Comparison of ENCODE assay signal across 22 cellular contexts in the genomic region with DNA sequence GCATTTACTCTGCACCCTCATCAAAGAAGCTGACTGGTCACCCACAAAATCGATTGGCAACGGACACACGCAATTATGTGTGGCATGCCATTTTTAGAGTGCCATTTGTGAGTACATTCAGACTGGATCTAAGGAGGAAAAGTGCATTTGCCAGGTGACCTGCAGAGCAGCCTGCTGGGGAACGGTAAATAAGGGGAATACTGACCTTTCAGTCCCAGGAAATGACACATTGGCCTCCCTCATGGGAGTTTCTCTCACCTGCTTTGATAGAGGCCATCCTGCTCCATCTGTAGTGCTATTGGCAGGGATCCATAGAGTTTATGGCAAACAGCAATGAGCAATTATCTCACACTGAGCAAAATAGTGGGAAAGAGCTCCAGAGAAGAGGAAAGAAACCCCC.
"Had no signal": no experiment of that assay in that cellular context is flagged by ENCODE, and none has a peak within 500 bp of the region (broad histone marks: within the 10 kb centered on the region; RNA-seq: fewer than 3 reads in every experiment).

No MANE protein-coding gene starts in this region.

- H3K27me3 ChIP-seq: adrenal gland, sigmoid colon, testis had no signal

- H3K9me3 ChIP-seq: adrenal gland, sigmoid colon, testis had no signal

- H3K36me3 Mint-ChIP-seq: activated naive CD4-positive, alpha-beta T cell treated with anti-CD3 and anti-CD28 coated beads, Interleukin-2, amount 50 U/mL, for 72 hours; mesothelial cell of epicardium; natural killer cell treated with Interleukin-12 subunit alpha and Interleukin-12 subunit beta and Interleukin-15 and Interleukin-18, amount 100 ng/mL, for 72 hours; stimulated activated memory B cell treated with anti-CD40 and anti-IgM and Interleukin-4, amounts not matched to agents 10 μg/mL and 1 μg/mL and 100 μg/mL, for 72 hours; type B pancreatic cell had no signal

- H3K9ac ChIP-seq: parathyroid adenoma had no signal

- H3K27ac ChIP-seq: adrenal gland, dorsolateral prefrontal cortex, parathyroid adenoma, sigmoid colon, testis, VCaP had no signal

- H3K4me3 Mint-ChIP-seq: mesothelial cell of epicardium; natural killer cell treated with Interleukin-12 subunit alpha and Interleukin-12 subunit beta and Interleukin-15 and Interleukin-18, amount 100 ng/mL, for 72 hours; stimulated activated memory B cell treated with anti-CD40 and anti-IgM and Interleukin-4, amounts not matched to agents 10 μg/mL and 1 μg/mL and 100 μg/mL, for 72 hours; type B pancreatic cell had no signal

- H3K4me3 ChIP-seq: adrenal gland, dorsolateral prefrontal cortex, lung, sigmoid colon, testis had no signal

- DNase-seq: activated CD4-positive, alpha-beta T cell treated with anti-CD3 and anti-CD28 coated beads, Interleukin-2, amount 50 U/mL, for 1 hour; activated CD4-positive, CD25-positive, alpha-beta regulatory T cell treated with anti-CD3 and anti-CD28 coated beads, Interleukin-2, amount 50 U/mL, for 72 hours; activated CD8-positive, alpha-beta memory T cell treated with anti-CD3 and anti-CD28 coated beads, Interleukin-2, amount 50 U/mL, for 48 hours; activated effector memory CD4-positive, alpha-beta T cell treated with Interleukin-2 at 50 U/mL for 16 hours; activated T-cell treated with anti-CD3 and anti-CD28 coated beads, Interleukin-2, amount 50 U/mL, for 48 hours; adrenal gland; foreskin melanocyte; glutamatergic neuron; hippocampal formation; sigmoid colon; stimulated activated CD4-positive, alpha-beta T cell treated with anti-CD3 and anti-CD28 coated beads, Interleukin-4, amount 100 ng/mL, for 24 hours; testis had no signal

- H3K4me1 Mint-ChIP-seq: stimulated activated memory B cell treated with anti-CD40 and anti-IgM and Interleukin-4, amounts not matched to agents 10 μg/mL and 1 μg/mL and 100 μg/mL, for 72 hours had no signal

- H3K4me1 ChIP-seq: adrenal gland, parathyroid adenoma, sigmoid colon, testis had no signal

- H3K27ac Mint-ChIP-seq: activated naive CD4-positive, alpha-beta T cell treated with anti-CD3 and anti-CD28 coated beads, Interleukin-2, amount 50 U/mL, for 72 hours; mesothelial cell of epicardium; natural killer cell treated with Interleukin-12 subunit alpha and Interleukin-12 subunit beta and Interleukin-15 and Interleukin-18, amount 100 ng/mL, for 72 hours; stimulated activated memory B cell treated with anti-CD40 and anti-IgM and Interleukin-4, amounts not matched to agents 10 μg/mL and 1 μg/mL and 100 μg/mL, for 72 hours; type B pancreatic cell had no signal

- H3K36me3 ChIP-seq: adrenal gland, sigmoid colon had no signal

- H3K9me3 Mint-ChIP-seq: activated naive CD4-positive, alpha-beta T cell treated with anti-CD3 and anti-CD28 coated beads, Interleukin-2, amount 50 U/mL, for 72 hours; natural killer cell treated with Interleukin-12 subunit alpha and Interleukin-12 subunit beta and Interleukin-15 and Interleukin-18, amount 100 ng/mL, for 72 hours; stimulated activated memory B cell treated with anti-CD40 and anti-IgM and Interleukin-4, amounts not matched to agents 10 μg/mL and 1 μg/mL and 100 μg/mL, for 72 hours had no signal

- H3K27me3 Mint-ChIP-seq: natural killer cell treated with Interleukin-12 subunit alpha and Interleukin-12 subunit beta and Interleukin-15 and Interleukin-18, amount 100 ng/mL, for 72 hours; stimulated activated memory B cell treated with anti-CD40 and anti-IgM and Interleukin-4, amounts not matched to agents 10 μg/mL and 1 μg/mL and 100 μg/mL, for 72 hours; type B pancreatic cell had no signal

- ATAC-seq: activated naive CD4-positive, alpha-beta T cell treated with anti-CD3 and anti-CD28 coated beads, Interleukin-2, amount 50 U/mL, for 72 hours; left lobe of liver; natural killer cell treated with Interleukin-12 subunit alpha and Interleukin-12 subunit beta and Interleukin-15 and Interleukin-18, amount 100 ng/mL, for 72 hours; stimulated activated memory B cell treated with anti-CD40 and anti-IgM and Interleukin-4, amounts not matched to agents 10 μg/mL and 1 μg/mL and 100 μg/mL, for 72 hours had no signal
